ENCODE assay signal across 13 cellular contexts in genomic region chr12:75964150-75964549, GRCh38.
DNase-seq lines count a peak whose midpoint lies in the region; ATAC-seq, FAIRE-seq and TF ChIP-seq lines count a peak whose summit lies in the region.
"Had no signal": no experiment of that assay in that cellular context is flagged by ENCODE, and none has a peak within 500 bp of the region (broad histone marks: within the 10 kb centered on the region; RNA-seq: fewer than 3 reads in every experiment).

No MANE protein-coding gene starts in this region.

- no peak overlapping the region for H3K4me3 ChIP-seq in SJCRH30
- H3K4me3 ChIP-seq: skin epidermis had no signal

- no peak for DNase-seq in T-helper 17 cell
- DNase-seq in nephron progenitor cell = no peak
- DNase-seq in H54 (ENCODE audit: insufficient read length, low spot score) = no peak
- DNase-seq in posterior cingulate gyrus = no peak
- no peak for DNase-seq in SJCRH30
- no peak for DNase-seq in activated CD4-positive, alpha-beta T cell treated with anti-CD3 and anti-CD28 coated beads for 48 hours
- DNase-seq: activated effector memory CD4-positive, alpha-beta T cell treated with anti-CD3 and anti-CD28 coated beads, Interleukin-2, amount 50 U/mL, for 16 hours; NCI-H1105 had no signal

- TF ChIP-seq CTCF in nephron progenitor cell (IDR thresholded peaks at IDR 0.05) = no peak

- H3K27me3 ChIP-seq in SJCRH30 = no peaks in the 10 kb centered on the region

- H3K4me1 ChIP-seq in SJCRH30 = peaks cover 4% of the 10 kb centered on the region; the same call in 1 of the 2 replicates

- H3K27me3 Mint-ChIP-seq in T-helper 17 cell (no peaks in the 10 kb centered on the region), nephron progenitor cell (ENCODE audit: low read depth, poor library complexity) (peaks cover 8% of the 10 kb centered on the region)

- ATAC-seq in GM18519 (IDR thresholded peaks at IDR 0.05; ENCODE audit: low FRiP score, unreplicated experiment) (peak; percentile 45), HG02981 (IDR thresholded peaks at IDR 0.05; ENCODE audit: unreplicated experiment) (peak; percentile 46), T-helper 17 cell (peak; percentile 58)

- TF ChIP-seq POLR2A in H54 (IDR thresholded peaks at IDR 0.05; ENCODE audit: low read depth, low read length) = no peak

- FAIRE-seq in H54 (lab: Jason Lieb, UNC) = no peak
- FAIRE-seq: endothelial cell of umbilical vein, keratinocyte had no signal

- no peaks in the 10 kb centered on the region for H3K9me3 Mint-ChIP-seq in nephron progenitor cell

- H3K27ac ChIP-seq in SJCRH30 = no peak overlapping the region
- H3K27ac ChIP-seq: skin epidermis had no signal

- H3K36me3 Mint-ChIP-seq in T-helper 17 cell (ENCODE audit: low read depth) (no peaks in the 10 kb centered on the region), nephron progenitor cell (ENCODE audit: low read depth) (no peaks in the 10 kb centered on the region)

- H3K4me3 Mint-ChIP-seq in T-helper 17 cell (no peak overlapping the region), nephron progenitor cell (no peak overlapping the region)

- H3K27ac Mint-ChIP-seq in T-helper 17 cell = peak overlapping the region; percentile 34
- H3K27ac Mint-ChIP-seq in nephron progenitor cell = peak overlapping the region; percentile 31

- H3K36me3 ChIP-seq in SJCRH30 = no peaks in the 10 kb centered on the region

- peaks cover 17% of the 10 kb centered on the region for H3K4me1 Mint-ChIP-seq in T-helper 17 cell
- peaks cover 54% of the 10 kb centered on the region for H3K4me1 Mint-ChIP-seq in nephron progenitor cell

- H3K9me3 ChIP-seq in T-helper 17 cell (ENCODE audit: control insufficient read depth, low read length, poor library complexity, severe bottlenecking) = no peaks in the 10 kb centered on the region
- no peaks in the 10 kb centered on the region for H3K9me3 ChIP-seq in SJCRH30 (replicated peaks)

- intact Hi-C loops in posterior cingulate gyrus (cut with DNase I) = no loop called here
